1 cellular context compared by ENCODE assay signal in genomic region chr1:72111662-72112061, GRCh38.
TF ChIP-seq lines count a peak whose summit lies in the region.

No MANE protein-coding gene starts in this region.

TF ChIP-seq in SK-N-SH, 30 proteins besides CTCF, POLR2A, EP300 and RAD21 (continued from another document):
- TF ChIP-seq SIN3A (IDR thresholded peaks at IDR 0.05; ENCODE audit: borderline replicate concordance, low read depth, low read length), result no peak
- TF ChIP-seq TCF12 (IDR thresholded peaks at IDR 0.05), result no peak
- TF ChIP-seq GATA2 (CRISPR knock-in tag; IDR thresholded peaks at IDR 0.05), result no peak
